1 cellular context compared by ENCODE assay signal in genomic region chr19:36212895-36213294, GRCh38.
TF ChIP-seq lines count a peak whose summit lies in the region.

No MANE protein-coding gene starts in this region.

TF ChIP-seq in GM23338, 12 proteins besides CTCF, POLR2A, EP300 and RAD21:
- TF ChIP-seq REST (IDR thresholded peaks at IDR 0.05; ENCODE audit: unreplicated experiment) (no peak), ZNF331 (CRISPR knock-in tag; IDR thresholded peaks at IDR 0.05; ENCODE audit: low read depth) (no peak), EZH2phosphoT487 (IDR thresholded peaks at IDR 0.05; ENCODE audit: unreplicated experiment) (no peak), NANOG (IDR thresholded peaks at IDR 0.05; ENCODE audit: borderline replicate concordance) (no peak)
